1 cellular context compared by ENCODE assay signal in genomic region chr15:26029586-26029985, GRCh38.
TF ChIP-seq lines count a peak whose summit lies in the region.

No MANE protein-coding gene starts in this region.

TF ChIP-seq in WTC11, 78 proteins besides CTCF, POLR2A, EP300 and RAD21:
- TF ChIP-seq PRDM15 (CRISPR knock-in tag; IDR thresholded peaks at IDR 0.05): peak; percentile 69
TF ChIP-seq in WTC11: peak in this region for 1; not testable (repeated sequence) for 77.
